In the genomic region with DNA sequence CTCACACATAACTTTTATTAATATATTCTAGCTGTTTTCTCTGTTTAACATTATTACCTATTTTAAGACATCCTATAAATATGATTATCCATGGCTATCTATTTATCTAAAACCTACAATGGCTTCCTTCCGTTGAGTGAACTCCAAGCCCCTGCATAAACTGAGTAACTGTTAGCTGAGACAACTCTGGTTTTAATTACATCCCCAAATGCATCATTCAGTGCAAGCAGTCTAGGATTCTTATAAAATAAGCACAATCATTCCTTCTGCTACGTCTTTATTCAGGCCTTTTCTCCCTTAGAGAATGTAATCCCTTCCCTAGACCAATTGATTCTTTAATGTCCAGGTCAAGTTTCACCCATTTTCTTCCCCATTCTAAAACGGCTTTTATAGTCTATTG, we compare ENCODE assay signal across 29 cellular contexts.
"Had no signal": no experiment of that assay in that cellular context is flagged by ENCODE, and none has a peak within 500 bp of the region (broad histone marks: within the 10 kb centered on the region; RNA-seq: fewer than 3 reads in every experiment).

No MANE protein-coding gene starts in this region.

- H3K9me3 Mint-ChIP-seq: activated CD4-positive, alpha-beta T cell treated with anti-CD3 and anti-CD28 coated beads, Interleukin-2, amount 10 ng/mL, durations not matched to agents 24 days and 14 days had no signal

- H3K4me3 Mint-ChIP-seq: activated B cell treated with CpG ODN at 0.5 μM for 24 hours; activated CD4-positive, alpha-beta T cell treated with anti-CD3 and anti-CD28 coated beads, Interleukin-2, amount 10 ng/mL, durations not matched to agents 24 days and 14 days; activated CD8-positive, alpha-beta memory T cell treated with anti-CD3 and anti-CD28 coated beads, Interleukin-2, amount 10 ng/mL, durations not matched to agents 7 days and 5 days; activated naive CD8-positive, alpha-beta T cell treated with anti-CD3 and anti-CD28 coated beads, Interleukin-2, amount 50 U/mL, for 24 hours; activated T-cell treated with anti-CD3 and anti-CD28 coated beads, Interleukin-2, amount 50 U/mL, for 24 hours; activated T-helper 1 cell treated with anti-CD3 and anti-CD28 coated beads, Interleukin-12 subunit alpha, Interleukin-12 subunit beta, Interleukin-2, Interleukin-4 antibody, amounts not matched to agents 30 ng/mL and 10 ng/mL and 1 ng/mL, durations not matched to agents 14 hours and 24 hours and 36 hours; T-helper 17 cell had no signal

- H3K27ac Mint-ChIP-seq: activated B cell treated with CpG ODN at 0.5 μM for 24 hours; activated CD4-positive, alpha-beta T cell treated with anti-CD3 and anti-CD28 coated beads, Interleukin-2, amount 10 ng/mL, durations not matched to agents 24 days and 14 days; activated CD8-positive, alpha-beta memory T cell treated with anti-CD3 and anti-CD28 coated beads, Interleukin-2, amount 10 ng/mL, durations not matched to agents 7 days and 5 days; activated naive CD4-positive, alpha-beta T cell treated with anti-CD3 and anti-CD28 coated beads, Interleukin-2, amount 50 U/mL, for 72 hours; activated naive CD8-positive, alpha-beta T cell treated with anti-CD3 and anti-CD28 coated beads, Interleukin-2, amount 50 U/mL, for 24 hours; activated T-cell treated with anti-CD3 and anti-CD28 coated beads, Interleukin-2, amount 50 U/mL, for 24 hours; activated T-helper 1 cell treated with anti-CD3 and anti-CD28 coated beads, Interleukin-12 subunit alpha, Interleukin-12 subunit beta, Interleukin-2, Interleukin-4 antibody, amounts not matched to agents 30 ng/mL and 10 ng/mL and 1 ng/mL, durations not matched to agents 14 hours and 24 hours and 36 hours; T-helper 17 cell had no signal

- ATAC-seq: activated CD8-positive, alpha-beta memory T cell treated with anti-CD3 and anti-CD28 coated beads, Interleukin-2, amount 10 ng/mL, durations not matched to agents 7 days and 5 days; activated naive CD4-positive, alpha-beta T cell treated with anti-CD3 and anti-CD28 coated beads, Interleukin-2, amount 50 U/mL, for 72 hours; activated naive CD8-positive, alpha-beta T cell treated with anti-CD3 and anti-CD28 coated beads, Interleukin-2, amount 50 U/mL, for 24 hours; T-helper 17 cell had no signal

- H3K4me1 Mint-ChIP-seq: activated B cell treated with CpG ODN at 0.5 μM for 24 hours; activated CD4-positive, alpha-beta T cell treated with anti-CD3 and anti-CD28 coated beads, Interleukin-2, amount 10 ng/mL, durations not matched to agents 24 days and 14 days; activated CD8-positive, alpha-beta memory T cell treated with anti-CD3 and anti-CD28 coated beads, Interleukin-2, amount 10 ng/mL, durations not matched to agents 7 days and 5 days; activated naive CD8-positive, alpha-beta T cell treated with anti-CD3 and anti-CD28 coated beads, Interleukin-2, amount 50 U/mL, for 24 hours; T-helper 17 cell had no signal

- H3K36me3 ChIP-seq: Peyer's patch, SJSA1 had no signal

- DNase-seq: activated B cell treated with CpG ODN at 0.5 μM for 24 hours; activated CD4-positive, alpha-beta T cell treated with anti-CD3 and anti-CD28 coated beads for 1 hour; activated CD4-positive, alpha-beta T cell treated with anti-CD3 and anti-CD28 coated beads, Interleukin-2, amount 10 ng/mL, durations not matched to agents 24 days and 14 days; activated CD4-positive, alpha-beta T cell treated with anti-CD3 and anti-CD28 coated beads, Interleukin-2, amount 50 U/mL, for 48 hours; activated CD8-positive, alpha-beta memory T cell treated with anti-CD3 and anti-CD28 coated beads, Interleukin-2, amount 10 ng/mL, durations not matched to agents 7 days and 5 days; activated effector memory CD4-positive, alpha-beta T cell treated with anti-CD3 and anti-CD28 coated beads, Interleukin-2, amount 50 U/mL, for 16 hours; activated naive CD4-positive, alpha-beta T cell treated with Interleukin-2 at 50 U/mL for 16 hours; activated naive CD8-positive, alpha-beta T cell treated with anti-CD3 and anti-CD28 coated beads, Interleukin-2, amount 50 U/mL, for 24 hours; activated T-cell treated with anti-CD3 and anti-CD28 coated beads, Interleukin-2, amount 50 U/mL, for 24 hours; amygdala; cerebellar nuclear complex; Kasumi-1; KBM-7; NCI-H1092 treated with DMSO at 0.1 percent for 48 hours; NCI-H1436; NCI-H1694 treated with DMSO at 0.1 percent for 48 hours; NCI-H2029 treated with DMSO at 0.1 percent for 48 hours; NCI-H345; NCI-H510A treated with DMSO at 0.1 percent for 48 hours; NCI-H69; OCI-M1; Peyer's patch; SHP77; T-helper 17 cell; T-helper 9 cell had no signal

- H3K9me3 ChIP-seq: SJSA1 had no signal

- H3K4me1 ChIP-seq: Peyer's patch, SJSA1 had no signal

- H3K27me3 ChIP-seq: Peyer's patch, SJSA1 had no signal

- H3K27me3 Mint-ChIP-seq: activated B cell treated with CpG ODN at 0.5 μM for 24 hours; activated CD4-positive, alpha-beta T cell treated with anti-CD3 and anti-CD28 coated beads, Interleukin-2, amount 10 ng/mL, durations not matched to agents 24 days and 14 days; activated CD8-positive, alpha-beta memory T cell treated with anti-CD3 and anti-CD28 coated beads, Interleukin-2, amount 10 ng/mL, durations not matched to agents 7 days and 5 days; activated naive CD8-positive, alpha-beta T cell treated with anti-CD3 and anti-CD28 coated beads, Interleukin-2, amount 50 U/mL, for 24 hours; activated T-cell treated with anti-CD3 and anti-CD28 coated beads, Interleukin-2, amount 50 U/mL, for 24 hours; T-helper 17 cell had no signal

- H3K4me3 ChIP-seq: Peyer's patch, SJSA1 had no signal

- H3K27ac ChIP-seq: Peyer's patch, RWPE1, SJSA1 had no signal
